ENCODE assay signal across 8 cellular contexts in genomic region chr19:58227964-58228583, GRCh38. TPM values are rescaled to one million over a fixed set of nuclear protein-coding genes. Genes with fewer than 3 reads are reported as not detected.
A peak's percentile ranks its signal among the peaks of the same experiment; 100 is the strongest.
DNase-seq lines count a peak whose midpoint lies in the region; ATAC-seq, FAIRE-seq and TF ChIP-seq lines count a peak whose summit lies in the region.

No MANE protein-coding gene starts in this region.

- no peak for TF ChIP-seq EP300 in sigmoid colon (IDR thresholded peaks at IDR 0.05)

- H3K36me3 Mint-ChIP-seq in T-helper 17 cell (ENCODE audit: low read depth) (peaks cover 6% of the 10 kb centered on the region), glutamatergic neuron (ENCODE audit: unreplicated experiment) (peaks cover 33% of the 10 kb centered on the region)

- H3K4me3 ChIP-seq in sigmoid colon = peak overlapping the region; percentile 68 to 89 (median 68)

- FAIRE-seq in H54 (lab: Jason Lieb, UNC) = no peak

- TF ChIP-seq CTCF in glutamatergic neuron (IDR thresholded peaks at IDR 0.05; ENCODE audit: partially characterized antibody, unreplicated experiment) (no peak), sigmoid colon (IDR thresholded peaks at IDR 0.05) (no peak)

- H3K27ac Mint-ChIP-seq in T-helper 17 cell (peak overlapping the region; percentile 86), glutamatergic neuron (ENCODE audit: unreplicated experiment) (peak overlapping the region; percentile 95)

- TF ChIP-seq POLR2A in sigmoid colon (IDR thresholded peaks at IDR 0.05) = no peak
- no peak for TF ChIP-seq POLR2A in H54 (IDR thresholded peaks at IDR 0.05; ENCODE audit: low read depth, low read length)

- no peaks in the 10 kb centered on the region for H3K27me3 ChIP-seq in sigmoid colon

- DNase-seq in Right ventricle myocardium superior (no peak), left ventricle myocardium superior (no peak), T-helper 17 cell (no peak), glutamatergic neuron (no peak), sigmoid colon (no peak), H54 (ENCODE audit: insufficient read length, low spot score) (no peak), A172 (ENCODE audit: low spot score) (no peak)

- WGBS in sigmoid colon, 2 donors = 9% methylated on average over 23 of the region's 23 CpGs

- no peaks in the 10 kb centered on the region for H3K9me3 ChIP-seq in T-helper 17 cell (ENCODE audit: control insufficient read depth, low read length, poor library complexity, severe bottlenecking)
- H3K9me3 ChIP-seq in sigmoid colon = peaks cover 4 to 22% (median 13%) of the 10 kb centered on the region in 4 donors

- intact Hi-C loops in Right ventricle myocardium superior (cut with DNase I) = no loop called here
- intact Hi-C loops in left ventricle myocardium superior (cut with micrococcal nuclease) = no loop called here
- intact Hi-C loops in sigmoid colon (cut with DNase I) = no loop called here

- peaks cover 21 to 33% (median 30%) of the 10 kb centered on the region in 4 donors for H3K36me3 ChIP-seq in sigmoid colon

- H3K4me1 ChIP-seq in sigmoid colon = peaks cover 0 to 16% (median 13%) of the 10 kb centered on the region in 4 donors

- H3K27me3 Mint-ChIP-seq in T-helper 17 cell (no peaks in the 10 kb centered on the region), glutamatergic neuron (ENCODE audit: unreplicated experiment) (peaks cover 13% of the 10 kb centered on the region)

- H3K9me3 Mint-ChIP-seq in glutamatergic neuron (ENCODE audit: unreplicated experiment) = peaks cover 14% of the 10 kb centered on the region

- peak overlapping the region; percentile 74 to 82 (median 75) for H3K27ac ChIP-seq in sigmoid colon

- ATAC-seq in Right ventricle myocardium superior (ENCODE audit: poor library complexity) = peak; percentile 66
- ATAC-seq in left ventricle myocardium superior = no peak
- ATAC-seq in T-helper 17 cell = peak; percentile 15
- no peak for ATAC-seq in HG03280 (IDR thresholded peaks at IDR 0.05; ENCODE audit: unreplicated experiment)

- peak overlapping the region; percentile 93 for H3K4me3 Mint-ChIP-seq in T-helper 17 cell
- H3K4me3 Mint-ChIP-seq in glutamatergic neuron (ENCODE audit: unreplicated experiment) = peak overlapping the region; percentile 93

- H3K4me1 Mint-ChIP-seq in T-helper 17 cell (peaks cover 5% of the 10 kb centered on the region), glutamatergic neuron (ENCODE audit: low read depth, unreplicated experiment) (peaks cover 8% of the 10 kb centered on the region)

RNA-seq across cellular contexts. Expression of gene ZNF544, which starts 0.6 kb away (rescaled TPM):
- total RNA-seq in Right ventricle myocardium superior (24.9 TPM), left ventricle myocardium superior (24.6 TPM), T-helper 17 cell (10 to 100 TPM; 13.4 to 15.0 TPM), glutamatergic neuron (ENCODE audit: unreplicated experiment) (46.1 TPM), sigmoid colon (10 to 100 TPM; 25.8 to 45.1 (median 34.8) TPM)
- polyA plus RNA-seq in sigmoid colon = 10 to 100 TPM; 16.4 to 28.6 (median 20.4) TPM
- not detected in 2 replicates for total RNA-seq in A172 (2014; rRNA removed; shearing (Covaris generic))

RNA-seq across cellular contexts. Expression of gene ZNF274, which starts 45.2 kb away (rescaled TPM):
- total RNA-seq in Right ventricle myocardium superior (17.4 TPM), left ventricle myocardium superior (18.6 TPM), T-helper 17 cell (10 to 100 TPM; 30.4 to 41.0 TPM), glutamatergic neuron (ENCODE audit: unreplicated experiment) (42.7 TPM), sigmoid colon (10 to 100 TPM; 18.3 to 26.7 (median 22.6) TPM)
- polyA plus RNA-seq in sigmoid colon = 10 to 100 TPM in 1 of 3 donors, 1 to 10 TPM in 2; 7.8 to 19.6 (median 9.2) TPM
- 23.5 and 26.9 TPM in 2 replicates for total RNA-seq in A172 (2014; rRNA removed; shearing (Covaris generic))

RNA-seq across cellular contexts. Expression of gene ZNF8, which starts 50.7 kb away (rescaled TPM):
- total RNA-seq in Right ventricle myocardium superior (4.6 TPM), left ventricle myocardium superior (4.8 TPM), T-helper 17 cell (1 to 10 TPM; 5.6 to 6.6 TPM), glutamatergic neuron (ENCODE audit: unreplicated experiment) (24.8 TPM), sigmoid colon (1 to 10 TPM; 4.9 to 8.6 (median 6.5) TPM)
- polyA plus RNA-seq in sigmoid colon = 1 to 10 TPM in 1 of 3 donors, under 1 TPM in 2; 0.60 to 2.0 (median 0.92) TPM
- 8.0 and 9.0 TPM in 2 replicates for total RNA-seq in A172 (2014; rRNA removed; shearing (Covaris generic))

Comparison
In these comparisons a context has a peak if more than half of its experiments do, and no peak if none do; other contexts are left out.
1. ATAC-seq: peak in Right ventricle myocardium superior (single experiment) and T-helper 17 cell (single experiment); none in left ventricle myocardium superior (single experiment) and HG03280 (single experiment).
2. RNA of gene ZNF544, which starts 0.6 kb away (total RNA-seq): 46.1 TPM in glutamatergic neuron (single experiment), 25.8 to 45.1 TPM in sigmoid colon, 24.9 TPM in Right ventricle myocardium superior (single experiment), 24.6 TPM in left ventricle myocardium superior (single experiment) and 13.4 to 15.0 TPM in T-helper 17 cell; not detected in A172; every median in the first group is over 10 times any median in the second.